15 cellular contexts compared by ENCODE assay signal in genomic region chr16:2829501-2830354, GRCh38. TPM values are rescaled to one million over a fixed set of nuclear protein-coding genes. Genes with fewer than 3 reads are reported as not detected.
DNase-seq lines count a peak whose midpoint lies in the region; ATAC-seq, FAIRE-seq and TF ChIP-seq lines count a peak whose summit lies in the region.
"Had no signal": no experiment of that assay in that cellular context is flagged by ENCODE, and none has a peak within 500 bp of the region (broad histone marks: within the 10 kb centered on the region; RNA-seq: fewer than 3 reads in every experiment).

Gene ZG16B, plus strand, starts transcription at chr16:2830303. Its CDS starts 139 bp downstream, at chr16:2830442.

- no peak within 1 kb of the TSS for H2AK9ac ChIP-seq in IMR-90 (replicated peaks; ENCODE audit: low read depth, low read length, poor library complexity)

- H3K56ac ChIP-seq in IMR-90 (ENCODE audit: extremely low read depth, insufficient read depth, low read length): no peak within 1 kb of the TSS

- POLR2A ChIA-PET in IMR-90 (lab: Charles Lee; ENCODE audit: unreplicated experiment) (no interaction called here), K562 (lab: Yijun Ruan, JAX) (interaction anchor here (0.6 to 0.9 kb wide), 2 partner anchors 9 to 561 kb away, joined by 3 read pairs; no protein-coding TSS in a partner anchor), WTC11 (lab: Charles Lee) (no interaction called here)

- no peak within 1 kb of the TSS for H3K4ac ChIP-seq in IMR-90 (ENCODE audit: low read depth, low read length)

- no peak for TF ChIP-seq CTCF in IMR-90 (conservative IDR thresholded peaks at IDR 0.05; ENCODE audit: low read depth, low read length)
- TF ChIP-seq CTCF in K562 (IDR thresholded peaks at IDR 0.05 in 2 of 3, conservative IDR thresholded peaks at IDR 0.05 in 1 of 3; ENCODE audit: insufficient read depth in 2 of 3, low read depth in 1 of 3, low read length in 3 of 3): no peak
- TF ChIP-seq CTCF in WTC11 (IDR thresholded peaks at IDR 0.05): no peak
- TF ChIP-seq CTCF in thyroid gland (IDR thresholded peaks at IDR 0.05): no peak

- no TSS peak for BruUV-seq in IMR-90 (replicated peaks; lab: Mats Ljungman, UMichigan)
- BruUV-seq in K562 (replicated peaks; lab: Mats Ljungman, UMichigan): no TSS peak

- peak within 1 kb of the TSS in 5 of 10 experiments; percentile 35 to 54 (median 49); a peak in 11 of 20 replicates for H3K4me3 ChIP-seq in BLaER1 treated with 17β-estradiol and CSF1 and Interleukin-3, amounts not matched to agents 10 nM and 100 nM
- H3K4me3 ChIP-seq in IMR-90 (ENCODE audit: insufficient read depth, low read depth, low read length) (no peak within 1 kb of the TSS), K562 (no peak within 1 kb of the TSS), thyroid gland (replicated peaks in 1 of 3) (no peak within 1 kb of the TSS)
- H3K4me3 ChIP-seq: left lung had no signal

- dilution Hi-C loops in IMR-90 (cut with HindIII; ENCODE audit: low sequenced_read_pairs, unreplicated experiment): no loop called here

- peaks cover 0 to 13% (median 0%) of the 10 kb centered on the region in 11 experiments; a peak in 5 of 22 replicates for H3K9me3 ChIP-seq in BLaER1 treated with 17β-estradiol and CSF1 and Interleukin-3, amounts not matched to agents 10 nM and 100 nM (replicated peaks in 1 of 11)
- H3K9me3 ChIP-seq in IMR-90 (ENCODE audit: control insufficient read depth, insufficient read depth, low read length) (no peaks in the 10 kb centered on the region), K562 (replicated peaks; ENCODE audit: control insufficient read depth, insufficient read depth, low read depth, low read length) (no peaks in the 10 kb centered on the region), thyroid gland (no peaks in the 10 kb centered on the region)
- H3K9me3 ChIP-seq: left lung had no signal

- TF ChIP-seq EP300 in K562 (IDR thresholded peaks at IDR 0.05; ENCODE audit: low read length): no peak

- H2BK5ac ChIP-seq in IMR-90 (ENCODE audit: low read depth, low read length, poor library complexity, severe bottlenecking): no peak within 1 kb of the TSS

- TF ChIP-seq RAD21 in IMR-90 (IDR thresholded peaks at IDR 0.05; ENCODE audit: low read length): no peak
- no peak for TF ChIP-seq RAD21 in K562 (CRISPR knock-in tag; conservative IDR thresholded peaks at IDR 0.05 in 1 of 2, IDR thresholded peaks at IDR 0.05 in 1 of 2)

- peaks cover 0 to 6% (median 0%) of the 10 kb centered on the region in 11 experiments; a peak in 1 of 22 replicates for H4K20me1 ChIP-seq in BLaER1 treated with 17β-estradiol and CSF1 and Interleukin-3, amounts not matched to agents 10 nM and 100 nM
- no peaks in the 10 kb centered on the region for H4K20me1 ChIP-seq in IMR-90 (ENCODE audit: insufficient read depth, low read length)
- H4K20me1 ChIP-seq in K562 (replicated peaks; ENCODE audit: control insufficient read depth, insufficient read depth, low read length): peaks cover 10% of the 10 kb centered on the region

- H3K4me1 ChIP-seq in BLaER1 treated with 17β-estradiol and CSF1 and Interleukin-3, amounts not matched to agents 10 nM and 100 nM: peaks cover 13 to 28% (median 18%) of the 10 kb centered on the region in 10 experiments
- H3K4me1 ChIP-seq in IMR-90 (ENCODE audit: control insufficient read depth, insufficient read depth, low read length): no peaks in the 10 kb centered on the region
- H3K4me1 ChIP-seq in K562 (replicated peaks in 1 of 2; ENCODE audit: control insufficient read depth in 2 of 2, insufficient read depth in 2 of 2, low read length in 2 of 2): peaks cover 0 to 30% of the 10 kb centered on the region in 2 experiments; a peak in 2 of 5 replicates
- H3K4me1 ChIP-seq in thyroid gland: no peaks in the 10 kb centered on the region

- H3K9me1 ChIP-seq in IMR-90 (ENCODE audit: insufficient read depth, low read length): no peaks in the 10 kb centered on the region
- no peaks in the 10 kb centered on the region for H3K9me1 ChIP-seq in K562 (ENCODE audit: control insufficient read depth, insufficient read depth, low read length)

- H3K79me1 ChIP-seq in IMR-90 (ENCODE audit: low read depth in 1 of 2, low read length in 2 of 2): no peaks in the 10 kb centered on the region

- peaks cover 5% of the 10 kb centered on the region; the same call in 1 of the 2 replicates for H3K27me3 Mint-ChIP-seq in WTC11 (ENCODE audit: low read depth)

- H3K36me3 Mint-ChIP-seq in WTC11: no peaks in the 10 kb centered on the region

- no peak for DNase-seq in IMR-90
- DNase-seq in K562 (ENCODE audit: extremely low read depth in 1 of 4, low spot score in 3 of 4): no peak
- peak; percentile 29 for DNase-seq in mucosa of gallbladder (ENCODE audit: low spot score)
- no peak for DNase-seq in WTC11 (ENCODE audit: low spot score)
- DNase-seq in H54 (ENCODE audit: insufficient read length, low spot score): no peak
- no peak for DNase-seq in C1 segment of cervical spinal cord (lab: John Stamatoyannopoulos, UW)
- no peak for DNase-seq in thyroid gland
- DNase-seq: activated CD8-positive, alpha-beta memory T cell treated with anti-CD3 and anti-CD28 coated beads, Interleukin-2, amount 50 U/mL, for 4 hours; CD4-positive, alpha-beta T cell; NCI-H1105; stimulated activated CD4-positive, alpha-beta T cell treated with anti-CD3 and anti-CD28 coated beads, Interleukin-2, amount 100 ng/mL, for 48 hours had no signal

- peaks cover 0 to 4% (median 0%) of the 10 kb centered on the region in 11 experiments; a peak in 1 of 22 replicates for H3K36me3 ChIP-seq in BLaER1 treated with 17β-estradiol and CSF1 and Interleukin-3, amounts not matched to agents 10 nM and 100 nM
- no peaks in the 10 kb centered on the region for H3K36me3 ChIP-seq in IMR-90 (ENCODE audit: control insufficient read depth, insufficient read depth, low read length)
- no peaks in the 10 kb centered on the region for H3K36me3 ChIP-seq in K562 (ENCODE audit: control insufficient read depth, insufficient read depth, low read length)
- H3K36me3 ChIP-seq in thyroid gland: no peaks in the 10 kb centered on the region
- H3K36me3 ChIP-seq: left lung had no signal

- H2AK5ac ChIP-seq in IMR-90 (ENCODE audit: low read depth, low read length): no peak within 1 kb of the TSS

- WGBS in IMR-90 (ENCODE audit: extremely low coverage in 2 of 2, insufficient read length in 1 of 2), 2 experiments: 53% methylated on average over 14 of the region's 32 CpGs; no CpG with 5 or more reads in 1 of the 2 experiments
- WGBS in K562 (ENCODE audit: insufficient coverage, low coverage, missing lambda C conversion rate): 10% methylated on average over 30 of the region's 32 CpGs
- 72 to 81% methylated on average over 16 of the region's 32 CpGs for WGBS in thyroid gland, 2 donors

- intact Hi-C loops in IMR-90 (cut with micrococcal nuclease): no loop called here
- intact Hi-C loops in K562 (cut with micrococcal nuclease): no loop called here
- intact Hi-C loops in thyroid gland (cut with DNase I): no loop called here

- no peak within 1 kb of the TSS for H2BK15ac ChIP-seq in IMR-90 (ENCODE audit: low read depth, low read length)

- H3K18ac ChIP-seq in IMR-90 (ENCODE audit: low read depth, low read length): no peak within 1 kb of the TSS

- H3K9ac ChIP-seq in BLaER1 treated with 17β-estradiol and CSF1 and Interleukin-3, amounts not matched to agents 10 nM and 100 nM: peak within 1 kb of the TSS in 10 of 11 experiments; percentile 23 to 76 (median 62); a peak in 17 of 22 replicates
- H3K9ac ChIP-seq in IMR-90 (ENCODE audit: low read depth, low read length) (no peak within 1 kb of the TSS), K562 (ENCODE audit: insufficient read depth in 1 of 2, low read depth in 2 of 2, low read length in 2 of 2) (peak within 1 kb of the TSS in 1 of 2 experiments; percentile 61; a peak in 2 of 4 replicates)

- no peak within 1 kb of the TSS for H3K14ac ChIP-seq in IMR-90 (replicated peaks; ENCODE audit: low read depth, low read length)

- H3K27me3 ChIP-seq in BLaER1 treated with 17β-estradiol and CSF1 and Interleukin-3, amounts not matched to agents 10 nM and 100 nM: no peaks in the 10 kb centered on the region
- H3K27me3 ChIP-seq in IMR-90 (ENCODE audit: control insufficient read depth, insufficient read depth, low read length): peaks cover 46% of the 10 kb centered on the region
- peaks cover 41 to 77% of the 10 kb centered on the region in 2 experiments for H3K27me3 ChIP-seq in K562 (ENCODE audit: control insufficient read depth in 2 of 2, insufficient read depth in 2 of 2, low read length in 2 of 2)
- no peaks in the 10 kb centered on the region for H3K27me3 ChIP-seq in thyroid gland

- no peaks in the 10 kb centered on the region for H3K79me2 ChIP-seq in K562 (ENCODE audit: control insufficient read depth, insufficient read depth, low read length)

- no peak; the same call in 1 of the 2 replicates for ATAC-seq in IMR-90 (ENCODE audit: low read depth)
- 0 out of 3 replicates have a peak, but pooled peaks have one; percentile 12 for ATAC-seq in K562
- no peak for ATAC-seq in WTC11
- ATAC-seq: left lung had no signal

- FAIRE-seq in K562 (lab: Jason Lieb, UNC) (no peak), H54 (lab: Jason Lieb, UNC) (no peak)
- FAIRE-seq: bronchial epithelial cell had no signal

- H4K8ac ChIP-seq in IMR-90 (ENCODE audit: low read depth in 2 of 2, low read length in 2 of 2): no peak within 1 kb of the TSS

- no peak within 1 kb of the TSS for H3K23ac ChIP-seq in IMR-90 (ENCODE audit: low read depth, low read length)

- H3K4me3 Mint-ChIP-seq in WTC11: no peak within 1 kb of the TSS
- H3K4me3 Mint-ChIP-seq: CD4-positive, alpha-beta T cell had no signal

- peak within 1 kb of the TSS; percentile 39 for H2AFZ ChIP-seq in IMR-90 (replicated peaks; ENCODE audit: low read length, poor library complexity)
- H2AFZ ChIP-seq in K562 (ENCODE audit: low read depth, low read length): no peak within 1 kb of the TSS

- in situ Hi-C loops in IMR-90 (cut with MboI; ENCODE audit: low sequenced_read_pairs) (loop anchor here (10.0 kb wide), 1 partner anchor 85 kb away; the partner anchor contains the start of gene FLYWCH1), K562 (cut with MboI) (no loop called here)

- no peak within 1 kb of the TSS for H2BK120ac ChIP-seq in IMR-90 (ENCODE audit: low read depth, low read length)

- no peak within 1 kb of the TSS for H2BK20ac ChIP-seq in IMR-90 (ENCODE audit: low read depth, low read length)

- CTCF ChIA-PET in IMR-90 (lab: Yijun Ruan, JAX) (interaction anchor here (0.9 kb wide), 1 partner anchor 38 kb away, joined by 3 read pairs; no protein-coding TSS in a partner anchor), K562 (lab: Yijun Ruan, JAX; ENCODE audit: low intra/inter-chr PET ratio) (interaction anchor here (0.6 kb wide), 1 partner anchor 1367 kb away, joined by 3 read pairs; no protein-coding TSS in a partner anchor), WTC11 (lab: Charles Lee) (interaction anchor here (1.4 to 2.2 kb wide), 3 partner anchors 9 to 13 kb away, joined by 6 to 9 read pairs (median 7); partner anchors contain the start of gene PRSS21)

- peak within 1 kb of the TSS; percentile 53 to 95 (median 77) for H3K4me2 ChIP-seq in BLaER1 treated with 17β-estradiol and CSF1 and Interleukin-3, amounts not matched to agents 10 nM and 100 nM
- H3K4me2 ChIP-seq in IMR-90 (ENCODE audit: low read depth, low read length) (no peak within 1 kb of the TSS), K562 (ENCODE audit: insufficient read depth, low read length) (no peak within 1 kb of the TSS)

- H3K9me3 Mint-ChIP-seq in WTC11: peaks cover 6% of the 10 kb centered on the region
- H3K9me3 Mint-ChIP-seq: CD4-positive, alpha-beta T cell had no signal

- H4K91ac ChIP-seq in IMR-90 (ENCODE audit: insufficient read depth, low read depth, low read length): no peak within 1 kb of the TSS

- no peak within 1 kb of the TSS for H3K27ac Mint-ChIP-seq in WTC11
- H3K27ac Mint-ChIP-seq: CD4-positive, alpha-beta T cell had no signal

- H3K4me1 Mint-ChIP-seq in WTC11: no peaks in the 10 kb centered on the region

- no peak for TF ChIP-seq POLR2A in IMR-90 (IDR thresholded peaks at IDR 0.05; ENCODE audit: low read depth, low read length)
- TF ChIP-seq POLR2A in K562 (conservative IDR thresholded peaks at IDR 0.05): no peak
- no peak for TF ChIP-seq POLR2A in H54 (IDR thresholded peaks at IDR 0.05; ENCODE audit: low read depth, low read length)
- no peak for TF ChIP-seq POLR2A in thyroid gland (IDR thresholded peaks at IDR 0.05)

- peak within 1 kb of the TSS; percentile 31 to 89 (median 60); a peak in 20 of 22 replicates for H3K27ac ChIP-seq in BLaER1 treated with 17β-estradiol and CSF1 and Interleukin-3, amounts not matched to agents 10 nM and 100 nM
- no peak within 1 kb of the TSS for H3K27ac ChIP-seq in IMR-90 (ENCODE audit: insufficient read depth, low read length)
- H3K27ac ChIP-seq in K562 (ENCODE audit: extremely low read depth, low read depth, low read length): no peak within 1 kb of the TSS
- H3K27ac ChIP-seq in thyroid gland: no peak within 1 kb of the TSS
- H3K27ac ChIP-seq: left lung had no signal

- no peak within 1 kb of the TSS for H4K5ac ChIP-seq in IMR-90 (ENCODE audit: low read depth, low read length)

RNA-seq across cellular contexts. Expression of gene ZG16B, which starts in this region (rescaled TPM):
- 0.28 and 0.54 TPM in 2 replicates for total RNA-seq in IMR-90 (2012; rRNA removed)
- 0.46 and 0.65 TPM in 2 replicates for polyA plus RNA-seq in IMR-90 (2012; rRNA removed)
- 0.34 and 0.63 TPM in 2 replicates for polyA plus RNA-seq in IMR-90 (2012; cell fraction: cytosol; rRNA removed)
- polyA plus RNA-seq in IMR-90 (2012; cell fraction: nucleus; rRNA removed; ENCODE audit: low replicate concordance): 0.33 and 0.70 TPM in 2 replicates
- 1.4 TPM in 1 of 2 replicates, not detected in the other for total RNA-seq in K562 (2011; cell fraction: chromatin; rRNA removed; ENCODE audit: low replicate concordance)
- 0.83 TPM in 1 of 2 replicates, not detected in the other for total RNA-seq in K562 (2011; cell fraction: nucleolus; rRNA removed)
- total RNA-seq in K562 (2011; cell fraction: nucleoplasm; rRNA removed): not detected in 2 replicates
- total RNA-seq in K562 (2014; rRNA removed): 0.24 TPM in 1 of 2 replicates, not detected in the other
- total RNA-seq in K562 (2014; rRNA removed; fragmentation: Illumina TruSeq; extraction: Trizol): not detected in 2 replicates
- total RNA-seq in K562 (2015; rRNA removed; fragmentation: Illumina TruSeq; extraction: Trizol): 0.25 TPM in 1 of 2 replicates, not detected in the other
- total RNA-seq in K562 (2021): 0.35 and 0.40 TPM in 2 replicates
- 0.43 and 0.58 TPM in 2 replicates for polyA plus RNA-seq in K562 (2011; rRNA removed)
- 0.40 and 0.46 TPM in 2 replicates for polyA plus RNA-seq in K562 (2011; cell fraction: cytosol; rRNA removed)
- polyA plus RNA-seq in K562 (2011; cell fraction: nucleus; rRNA removed): 1.2 and 1.5 TPM in 2 replicates
- polyA plus RNA-seq in K562 (2012): 0.87 and 2.6 TPM in 2 replicates
- 0.40 TPM in 1 of 2 replicates, not detected in the other for polyA plus RNA-seq in K562 (2014; fragmentation: Illumina TruSeq; extraction: Trizol)
- polyA plus RNA-seq in K562 (2014; fragmentation: Nextera tagmentation; extraction: Ambion mirVana): not detected
- polyA plus RNA-seq in K562 (2014; rRNA removed): 0.33 and 0.49 TPM in 2 replicates
- 0.45 TPM in 1 of 2 replicates, not detected in the other for polyA minus RNA-seq in K562 (2011; rRNA and poly(A)+ RNA removed)
- not detected in 2 replicates for polyA minus RNA-seq in K562 (2011; cell fraction: cytosol; rRNA and poly(A)+ RNA removed)
- 0.56 and 0.67 TPM in 2 replicates for polyA minus RNA-seq in K562 (2011; cell fraction: nucleus; rRNA and poly(A)+ RNA removed)
- 55.9 TPM for total RNA-seq in mucosa of gallbladder
- not detected in 3 replicates for total RNA-seq in WTC11 (2021)
- total RNA-seq in thyroid gland: not detected
- total RNA-seq: CD4-positive, alpha-beta T cell; osteocyte had no signal

Comparison
In these comparisons a context has a peak if more than half of its experiments do, and no peak if none do; other contexts are left out.
1. RNA of gene ZG16B (total RNA-seq): 55.9 TPM in mucosa of gallbladder (single experiment); 0.28 to 0.54 TPM in IMR-90, 0.24 to 1.4 TPM in K562, not detected in WTC11 and not detected in thyroid gland; every median in the first group is over 10 times any median in the second.
2. H3K27ac ChIP-seq: peak in BLaER1 treated with 17β-estradiol and CSF1 and Interleukin-3, amounts not matched to agents 10 nM and 100 nM (11 of 11); none in IMR-90 (single experiment), K562 (single experiment) and thyroid gland (0 of 3).
3. H3K4me2 ChIP-seq: peak in BLaER1 treated with 17β-estradiol and CSF1 and Interleukin-3, amounts not matched to agents 10 nM and 100 nM (11 of 11); none in IMR-90 (single experiment) and K562 (single experiment).